ENCODE assay signal across 1 cellular context in the genomic region with DNA sequence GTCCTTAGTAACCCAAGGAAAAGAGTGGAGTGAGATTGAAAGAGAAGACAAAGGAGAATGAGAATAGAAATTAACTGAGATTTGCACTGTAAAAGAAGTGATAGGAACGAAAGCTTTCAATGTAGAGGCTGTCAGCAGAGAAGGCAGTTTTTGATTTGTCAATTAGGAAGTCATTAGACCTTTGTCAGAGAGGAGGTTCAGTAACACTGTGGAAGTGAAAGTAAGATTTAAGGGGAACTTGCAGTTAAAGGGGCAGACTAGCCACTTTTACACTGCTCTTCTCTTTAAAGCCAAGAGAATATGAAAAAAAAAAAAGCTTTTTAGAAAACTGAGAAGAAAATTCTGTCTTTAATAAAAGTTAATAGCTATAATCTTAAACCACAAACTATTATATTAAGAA.
TF ChIP-seq lines count a peak whose summit lies in the region.

No MANE protein-coding gene starts in this region.

TF ChIP-seq in A549, 52 proteins besides CTCF, POLR2A, EP300 and RAD21 (continued from another document):
- TF ChIP-seq, protein P1, sequence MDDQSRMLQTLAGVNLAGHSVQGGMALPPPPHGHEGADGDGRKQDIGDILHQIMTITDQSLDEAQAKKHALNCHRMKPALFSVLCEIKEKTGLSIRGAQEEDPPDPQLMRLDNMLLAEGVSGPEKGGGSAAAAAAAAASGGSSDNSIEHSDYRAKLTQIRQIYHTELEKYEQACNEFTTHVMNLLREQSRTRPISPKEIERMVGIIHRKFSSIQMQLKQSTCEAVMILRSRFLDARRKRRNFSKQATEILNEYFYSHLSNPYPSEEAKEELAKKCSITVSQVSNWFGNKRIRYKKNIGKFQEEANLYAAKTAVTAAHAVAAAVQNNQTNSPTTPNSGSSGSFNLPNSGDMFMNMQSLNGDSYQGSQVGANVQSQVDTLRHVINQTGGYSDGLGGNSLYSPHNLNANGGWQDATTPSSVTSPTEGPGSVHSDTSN (IDR thresholded peaks at IDR 0.05): no peak
- no peak for TF ChIP-seq KDM5A (IDR thresholded peaks at IDR 0.05)
- no peak for TF ChIP-seq CBX8 (IDR thresholded peaks at IDR 0.05)
